10 cellular contexts compared by ENCODE assay signal in the genomic region with DNA sequence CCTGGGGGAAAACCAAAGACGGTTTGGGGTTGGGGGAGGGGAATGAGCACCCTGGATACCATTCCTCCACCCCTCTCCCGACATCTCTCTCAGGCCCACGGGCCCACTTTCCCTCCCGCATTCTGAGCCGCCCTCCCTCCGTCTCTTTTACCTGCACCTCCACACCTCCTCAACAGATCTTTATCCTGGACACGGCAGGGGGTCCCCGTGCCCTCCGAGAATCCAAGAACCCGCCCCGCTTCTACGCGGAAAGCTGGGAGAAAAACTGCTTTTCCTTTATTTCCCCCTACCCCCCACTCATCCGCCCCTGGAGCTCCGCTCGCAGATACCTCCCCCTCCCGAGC.
DNase-seq lines count a peak whose midpoint lies in the region; ATAC-seq, FAIRE-seq and TF ChIP-seq lines count a peak whose summit lies in the region.
"Had no signal": no experiment of that assay in that cellular context is flagged by ENCODE, and none has a peak within 500 bp of the region (broad histone marks: within the 10 kb centered on the region; RNA-seq: fewer than 3 reads in every experiment).

No MANE protein-coding gene starts in this region.

- H3K4me1 ChIP-seq in A549 (peaks cover 23% of the 10 kb centered on the region), HUES6 (ENCODE audit: control insufficient read depth, insufficient read depth, low read length) (peaks cover 24% of the 10 kb centered on the region), ectodermal cell (ENCODE audit: control insufficient read depth, insufficient read depth, low read length) (peaks cover 36% of the 10 kb centered on the region)

- POLR2A ChIA-PET in A549 (lab: Yijun Ruan, JAX), result no interaction called here

- no peak for TF ChIP-seq EP300 in A549 (IDR thresholded peaks at IDR 0.05)
- no peak for TF ChIP-seq EP300 in neural cell (conservative IDR thresholded peaks at IDR 0.05; ENCODE audit: poor library complexity, severe bottlenecking)

- peaks cover 9% of the 10 kb centered on the region for H4K20me1 ChIP-seq in neural cell (ENCODE audit: insufficient read depth)

- no peaks in the 10 kb centered on the region for H3K9me3 ChIP-seq in A549
- no peaks in the 10 kb centered on the region for H3K9me3 ChIP-seq in HUES6 (ENCODE audit: control insufficient read depth, insufficient read depth, low read depth, low read length)
- H3K9me3 ChIP-seq in ectodermal cell (ENCODE audit: control insufficient read depth, low read length), result no peaks in the 10 kb centered on the region
- no peaks in the 10 kb centered on the region for H3K9me3 ChIP-seq in neural cell (ENCODE audit: low read length)

- H3K79me2 ChIP-seq in neural cell (replicated peaks; ENCODE audit: insufficient read depth, low read length), result peaks cover 62% of the 10 kb centered on the region

- no peak for FAIRE-seq in A549 (lab: Jason Lieb, UNC)
- FAIRE-seq: GM18507 had no signal

- H3K9me2 ChIP-seq in neural cell (ENCODE audit: insufficient read depth, low read length), result no peaks in the 10 kb centered on the region

- ATAC-seq in A549 (no peak), HG03280 (IDR thresholded peaks at IDR 0.05; ENCODE audit: unreplicated experiment) (no peak)
- ATAC-seq: activated CD4-positive, CD25-positive, alpha-beta regulatory T cell treated with anti-CD3 and anti-CD28 coated beads, Interleukin-2, amount 50 U/mL, for 24 hours had no signal

- no peak overlapping the region for H3K9ac ChIP-seq in HUES6 (ENCODE audit: low read length)
- H3K9ac ChIP-seq in neural cell (ENCODE audit: low read length), result peak overlapping the region; percentile 99

- CTCF ChIA-PET in A549 (lab: Yijun Ruan, JAX), result interaction anchor here (0.7 to 13.7 kb wide), 7 partner anchors 8 to 101 kb away, joined by 3 to 105 read pairs (median 3); no protein-coding TSS in a partner anchor

- H3K4me2 ChIP-seq in A549, result peak overlapping the region; percentile 99
- H3K4me2 ChIP-seq in neural cell (ENCODE audit: low read length), result peak overlapping the region; percentile 89

- no peaks in the 10 kb centered on the region for H3F3A ChIP-seq in neural cell (ENCODE audit: insufficient read depth, low read length, poor library complexity, severe bottlenecking)

- H2AFZ ChIP-seq in neural cell (ENCODE audit: low read depth, low read length), result peak overlapping the region; percentile 45

- TF ChIP-seq CTCF in A549 (IDR thresholded peaks at IDR 0.05) (no peak), neural cell (IDR thresholded peaks at IDR 0.05; ENCODE audit: poor library complexity, severe bottlenecking) (no peak)

- no peak for DNase-seq in A549 (ENCODE audit: low read depth in 1 of 2, low spot score in 1 of 2)
- DNase-seq in DMS79 (lab: John Stamatoyannopoulos, UW), result no peak
- no peak for DNase-seq in EL
- DNase-seq in COLO829 (ENCODE audit: low spot score), result no peak

- H3K4me3 ChIP-seq in A549 (peak overlapping the region; percentile 60), HUES6 (ENCODE audit: low read depth, low read length) (peak overlapping the region; percentile 79), ectodermal cell (ENCODE audit: insufficient read depth, low read depth, low read length) (peak overlapping the region; percentile 50), neural cell (ENCODE audit: low read length) (peak overlapping the region; percentile 100)

- H3K27ac ChIP-seq in A549 (peak overlapping the region; percentile 69 to 88), HUES6 (ENCODE audit: low read depth, low read length) (no peak overlapping the region), ectodermal cell (ENCODE audit: insufficient read depth, low read depth, low read length, poor library complexity, severe bottlenecking) (no peak overlapping the region), neural cell (ENCODE audit: low read length) (peak overlapping the region; percentile 99)

- WGBS in A549 (ENCODE audit: missing lambda C conversion rate), result 66% methylated on average over 13 of the region's 17 CpGs
- 1% methylated on average over 17 of the region's 17 CpGs for WGBS in ectodermal cell, 2 experiments

- H3K36me3 ChIP-seq in HUES6 (ENCODE audit: control insufficient read depth, insufficient read depth, low read length) (no peaks in the 10 kb centered on the region), ectodermal cell (ENCODE audit: control insufficient read depth, insufficient read depth, low read length) (no peaks in the 10 kb centered on the region), neural cell (ENCODE audit: insufficient read depth, low read length) (no peaks in the 10 kb centered on the region)

- no peak for TF ChIP-seq POLR2A in A549 (IDR thresholded peaks at IDR 0.05; ENCODE audit: low read length)

- TF ChIP-seq RAD21 in A549 (conservative IDR thresholded peaks at IDR 0.05 in 1 of 2, IDR thresholded peaks at IDR 0.05 in 1 of 2) (no peak), neural cell (conservative IDR thresholded peaks at IDR 0.05) (no peak)

- H3K27me3 ChIP-seq in HUES6 (ENCODE audit: control insufficient read depth, insufficient read depth, low read length) (peaks cover 59% of the 10 kb centered on the region), ectodermal cell (ENCODE audit: control insufficient read depth, insufficient read depth, low read length, poor library complexity, severe bottlenecking) (peaks cover 54% of the 10 kb centered on the region), neural cell (ENCODE audit: insufficient read depth, low read depth, low read length) (no peaks in the 10 kb centered on the region)

TF ChIP-seq in A549, 52 proteins besides CTCF, POLR2A, EP300 and RAD21:
- TF ChIP-seq CBX2 (IDR thresholded peaks at IDR 0.05; ENCODE audit: borderline replicate concordance, low read depth) (no peak), SMC3 (IDR thresholded peaks at IDR 0.05) (no peak), HOXB5 (CRISPR knock-in tag; IDR thresholded peaks at IDR 0.05) (no peak), HDAC2 (IDR thresholded peaks at IDR 0.05) (no peak), ZNF302 (CRISPR knock-in tag; IDR thresholded peaks at IDR 0.05) (no peak)
- TF ChIP-seq, protein P1, sequence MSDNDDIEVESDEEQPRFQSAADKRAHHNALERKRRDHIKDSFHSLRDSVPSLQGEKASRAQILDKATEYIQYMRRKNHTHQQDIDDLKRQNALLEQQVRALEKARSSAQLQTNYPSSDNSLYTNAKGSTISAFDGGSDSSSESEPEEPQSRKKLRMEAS (IDR thresholded peaks at IDR 0.05), result no peak

TF ChIP-seq in neural cell, 6 proteins besides CTCF, POLR2A, EP300 and RAD21:
- TF ChIP-seq MXI1 (conservative IDR thresholded peaks at IDR 0.05; ENCODE audit: poor library complexity, severe bottlenecking), result no peak

Comparison
In these comparisons a context has a peak if more than half of its experiments do, and no peak if none do; other contexts are left out.
1. H3K27ac ChIP-seq: peak in A549 (2 of 2) and neural cell (single experiment); none in HUES6 (single experiment) and ectodermal cell (single experiment).
2. H3K4me3 ChIP-seq: peak in every context shown above with its lines; median percentile 100 in neural cell; 79 in HUES6; 60 in A549; 50 in ectodermal cell.